Comparison of ENCODE assay signal across 9 cellular contexts in the genomic region with DNA sequence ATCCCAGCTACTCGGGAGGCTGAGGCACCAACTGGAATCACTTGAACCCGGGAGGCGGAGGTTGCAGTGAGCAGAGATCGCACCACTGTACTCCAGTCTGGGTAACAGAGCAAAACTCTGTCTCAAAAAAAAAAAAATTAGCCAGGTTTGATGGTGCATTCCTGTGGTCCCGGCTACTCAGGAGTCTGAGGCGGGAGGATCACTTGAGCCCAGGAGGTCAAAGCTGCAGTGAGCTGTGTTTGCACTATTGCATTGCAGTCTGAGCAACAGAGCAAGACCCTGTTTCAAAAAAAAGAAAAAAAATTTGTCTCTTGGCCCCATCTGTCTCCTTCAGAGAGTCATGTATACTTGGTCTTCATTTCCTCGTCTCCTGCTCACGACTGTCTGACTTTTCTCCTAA. TPM values are rescaled to one million over a fixed set of nuclear protein-coding genes. Genes with fewer than 3 reads are reported as not detected.
A peak's percentile ranks its signal among the peaks of the same experiment; 100 is the strongest.
DNase-seq lines count a peak whose midpoint lies in the region; ATAC-seq and TF ChIP-seq lines count a peak whose summit lies in the region.
"Had no signal": no experiment of that assay in that cellular context is flagged by ENCODE, and none has a peak within 500 bp of the region (broad histone marks: within the 10 kb centered on the region; RNA-seq: fewer than 3 reads in every experiment).

No MANE protein-coding gene starts in this region.

- no peaks in the 10 kb centered on the region for H3K27me3 Mint-ChIP-seq in activated naive CD4-positive, alpha-beta T cell treated with anti-CD3 and anti-CD28 coated beads, Interleukin-2, amount 50 U/mL, for 24 hours

- no peak for ATAC-seq in thoracic aorta (ENCODE audit: insufficient number of reproducible peaks, low FRiP score, low read depth)
- no peak for ATAC-seq in GM21619 (IDR thresholded peaks at IDR 0.05; ENCODE audit: unreplicated experiment)

- H3K36me3 Mint-ChIP-seq in activated naive CD4-positive, alpha-beta T cell treated with anti-CD3 and anti-CD28 coated beads, Interleukin-2, amount 50 U/mL, for 24 hours = peaks cover 12% of the 10 kb centered on the region

- H3K27me3 ChIP-seq in hepatocyte (no peaks in the 10 kb centered on the region), thoracic aorta (replicated peaks; ENCODE audit: insufficient read depth) (no peaks in the 10 kb centered on the region)

- no peaks in the 10 kb centered on the region for H3K9me2 ChIP-seq in hepatocyte (replicated peaks; ENCODE audit: insufficient read depth)

- peaks cover 48% of the 10 kb centered on the region for H3K79me2 ChIP-seq in hepatocyte

- TF ChIP-seq CTCF in WI38 (IDR thresholded peaks at IDR 0.05; ENCODE audit: low read depth, low read length) (no peak), hepatocyte (IDR thresholded peaks at IDR 0.05; ENCODE audit: poor library complexity) (no peak), thoracic aorta (IDR thresholded peaks at IDR 0.05) (no peak)

- WGBS in hepatocyte (ENCODE audit: low lambda C conversion rate, missing lambda C conversion rate) = 91% methylated on average over 8 of the region's 8 CpGs

- H3K27ac ChIP-seq in hepatocyte = peak overlapping the region; percentile 99
- no peak overlapping the region for H3K27ac ChIP-seq in thoracic aorta

- H3K4me2 ChIP-seq in hepatocyte = peak overlapping the region; percentile 80

- no peak for DNase-seq in activated naive CD4-positive, alpha-beta T cell treated with Interleukin-2 at 50 U/mL for 16 hours
- DNase-seq in hepatocyte (ENCODE audit: low spot score) = no peak
- no peak for DNase-seq in thoracic aorta (ENCODE audit: low spot score)
- no peak for DNase-seq in 8988T
- DNase-seq in NCI-H748 treated with DMSO at 0.1 percent for 48 hours (lab: John Stamatoyannopoulos, UW) = no peak
- DNase-seq: NCI-H2029 had no signal

- H3K36me3 ChIP-seq in hepatocyte (replicated peaks; ENCODE audit: insufficient read depth, low read depth) (no peaks in the 10 kb centered on the region), thoracic aorta (peaks cover 14% of the 10 kb centered on the region)

- peaks cover 8% of the 10 kb centered on the region for H4K20me1 ChIP-seq in hepatocyte (ENCODE audit: insufficient read depth, poor library complexity, severe bottlenecking)

- H3K4me3 ChIP-seq in WI38 (ENCODE audit: low read depth, low read length) (0 out of 2 replicates have a peak overlapping the region, but pooled peaks have one; percentile 70), hepatocyte (no peak overlapping the region), thoracic aorta (peak overlapping the region; percentile 81)

- peak overlapping the region; percentile 97 for H3K4me3 Mint-ChIP-seq in activated naive CD4-positive, alpha-beta T cell treated with anti-CD3 and anti-CD28 coated beads, Interleukin-2, amount 50 U/mL, for 24 hours

- no peak overlapping the region for H2AFZ ChIP-seq in hepatocyte

- peaks cover 68% of the 10 kb centered on the region for H3K4me1 Mint-ChIP-seq in activated naive CD4-positive, alpha-beta T cell treated with anti-CD3 and anti-CD28 coated beads, Interleukin-2, amount 50 U/mL, for 24 hours

- no peaks in the 10 kb centered on the region for H3K9me3 Mint-ChIP-seq in activated naive CD4-positive, alpha-beta T cell treated with anti-CD3 and anti-CD28 coated beads, Interleukin-2, amount 50 U/mL, for 24 hours

- peaks cover 21% of the 10 kb centered on the region for H3K4me1 ChIP-seq in hepatocyte (ENCODE audit: insufficient read depth)
- H3K4me1 ChIP-seq in thoracic aorta (ENCODE audit: control insufficient read depth in 1 of 2, low read depth in 2 of 2) = peaks cover 21 to 43% of the 10 kb centered on the region in 2 donors

- no peak overlapping the region for H3K27ac Mint-ChIP-seq in activated naive CD4-positive, alpha-beta T cell treated with anti-CD3 and anti-CD28 coated beads, Interleukin-2, amount 50 U/mL, for 24 hours

- H3K9me3 ChIP-seq in hepatocyte (ENCODE audit: low read depth) (no peaks in the 10 kb centered on the region), thoracic aorta (no peaks in the 10 kb centered on the region)

RNA-seq across cellular contexts. Expression of a gene that starts 1.6 kb away (rescaled TPM):
- 11.4 and 15.1 TPM in 2 replicates for total RNA-seq in hepatocyte
- 24.4 and 32.7 TPM in 2 replicates for polyA plus RNA-seq in hepatocyte
- total RNA-seq in thoracic aorta = 10 to 100 TPM; 15.2 to 22.4 TPM

RNA-seq across cellular contexts. Expression of a gene that starts 42.1 kb away (rescaled TPM):
- 15.7 and 17.1 TPM in 2 replicates for total RNA-seq in hepatocyte
- polyA plus RNA-seq in hepatocyte = 122 and 152 TPM in 2 replicates
- total RNA-seq in thoracic aorta = 10 to 100 TPM; 55.1 to 69.6 TPM

RNA-seq across cellular contexts. Expression of a gene that starts 47.4 kb away (rescaled TPM):
- total RNA-seq in hepatocyte (92.8 and 98.5 TPM in 2 replicates), thoracic aorta (100 to 1,000 TPM; 142 to 147 TPM)
- 111 and 115 TPM in 2 replicates for polyA plus RNA-seq in hepatocyte

RNA-seq across cellular contexts. Expression of a gene that starts 52.3 kb away (rescaled TPM):
- 5.3 and 6.0 TPM in 2 replicates for total RNA-seq in hepatocyte
- 9.6 and 13.2 TPM in 2 replicates for polyA plus RNA-seq in hepatocyte
- 1 to 10 TPM; 1.2 to 4.0 TPM for total RNA-seq in thoracic aorta
